ENCODE assay signal across 8 cellular contexts in genomic region chr12:85280138-85280983, GRCh38. TPM values are rescaled to one million over a fixed set of nuclear protein-coding genes. Genes with fewer than 3 reads are reported as not detected.
DNase-seq lines count a peak whose midpoint lies in the region; TF ChIP-seq lines count a peak whose summit lies in the region.

Gene ALX1 (plus strand): TSS chr12:85280220. CDS start chr12:85280262, 42 bp downstream.

- peaks cover 34% of the 10 kb centered on the region for H3K27me3 ChIP-seq in iPS DF 6.9 (ENCODE audit: control insufficient read depth, insufficient read depth, low read length)
- H3K27me3 ChIP-seq in smooth muscle cell (ENCODE audit: low read depth), result peaks cover 66% of the 10 kb centered on the region

- H3K9ac ChIP-seq in smooth muscle cell (ENCODE audit: low read depth), result peak within 1 kb of the TSS; percentile 37

- no peaks in the 10 kb centered on the region for H3K9me3 Mint-ChIP-seq in activated naive CD8-positive, alpha-beta T cell treated with anti-CD3 and anti-CD28 coated beads for 36 hours

- H3K4me1 Mint-ChIP-seq in activated naive CD8-positive, alpha-beta T cell treated with anti-CD3 and anti-CD28 coated beads for 36 hours, result peaks cover 5% of the 10 kb centered on the region

- H3K4me1 ChIP-seq in iPS DF 6.9 (ENCODE audit: control insufficient read depth, insufficient read depth, low read length) (peaks cover 5% of the 10 kb centered on the region), smooth muscle cell (ENCODE audit: low read depth) (peaks cover 7% of the 10 kb centered on the region)

- peak; percentile 49 for DNase-seq in activated CD8-positive, alpha-beta memory T cell treated with anti-CD3 and anti-CD28 coated beads, Interleukin-2, amount 50 U/mL, for 48 hours
- DNase-seq in activated CD8-positive, alpha-beta memory T cell treated with anti-CD3 and anti-CD28 coated beads, Interleukin-2, amount 50 U/mL, for 4 hours, result no peak
- DNase-seq in activated naive CD8-positive, alpha-beta T cell treated with anti-CD3 and anti-CD28 coated beads for 36 hours, result no peak
- no peak for DNase-seq in iPS DF 6.9 (ENCODE audit: low read depth, low spot score)
- peak; percentile 69 for DNase-seq in smooth muscle cell (lab: John Stamatoyannopoulos, UW; ENCODE audit: unreplicated experiment)
- DNase-seq in anterior cingulate cortex (lab: John Stamatoyannopoulos, UW), result no peak
- no peak for DNase-seq in GOT3 (lab: John Stamatoyannopoulos, UW)

- H3K27me3 Mint-ChIP-seq in activated naive CD8-positive, alpha-beta T cell treated with anti-CD3 and anti-CD28 coated beads for 36 hours, result peaks cover 72% of the 10 kb centered on the region

- no peak for TF ChIP-seq CTCF in smooth muscle cell (IDR thresholded peaks at IDR 0.05; ENCODE audit: borderline replicate concordance, insufficient read depth, poor library complexity, severe bottlenecking)

- H3F3A ChIP-seq in smooth muscle cell (ENCODE audit: low read depth), result no peaks in the 10 kb centered on the region

- H3K4me2 ChIP-seq in smooth muscle cell, result peak within 1 kb of the TSS; percentile 88

- H3K4me3 ChIP-seq in iPS DF 6.9 (ENCODE audit: low read length) (peak within 1 kb of the TSS; percentile 64), smooth muscle cell (peak within 1 kb of the TSS; percentile 58)

- H3K36me3 ChIP-seq in iPS DF 6.9 (ENCODE audit: control insufficient read depth, insufficient read depth, low read length) (no peaks in the 10 kb centered on the region), smooth muscle cell (ENCODE audit: low read depth) (no peaks in the 10 kb centered on the region)

- no peak within 1 kb of the TSS for H3K27ac Mint-ChIP-seq in activated naive CD8-positive, alpha-beta T cell treated with anti-CD3 and anti-CD28 coated beads for 36 hours

- TF ChIP-seq EP300 in Ishikawa (IDR thresholded peaks at IDR 0.05; ENCODE audit: borderline replicate concordance), result no peak

- peak within 1 kb of the TSS; percentile 43 for H3K4me3 Mint-ChIP-seq in activated naive CD8-positive, alpha-beta T cell treated with anti-CD3 and anti-CD28 coated beads for 36 hours

- WGBS in iPS DF 6.9 (ENCODE audit: insufficient coverage, insufficient read length), result no CpG with 5 or more reads among the region's 53 CpGs
- WGBS in smooth muscle cell (ENCODE audit: low lambda C conversion rate), result under 1% methylated on average over 49 of the region's 53 CpGs

- H3K27ac ChIP-seq in iPS DF 6.9 (ENCODE audit: low read length) (no peak within 1 kb of the TSS), smooth muscle cell (ENCODE audit: low read depth) (peak within 1 kb of the TSS; percentile 47)

- peak within 1 kb of the TSS; percentile 96 for H2AFZ ChIP-seq in smooth muscle cell (ENCODE audit: low read depth)

- no peaks in the 10 kb centered on the region for H3K36me3 Mint-ChIP-seq in activated naive CD8-positive, alpha-beta T cell treated with anti-CD3 and anti-CD28 coated beads for 36 hours

- no peak for TF ChIP-seq RAD21 in Ishikawa (IDR thresholded peaks at IDR 0.05; ENCODE audit: low read depth)

- H3K9me3 ChIP-seq in iPS DF 6.9 (ENCODE audit: control insufficient read depth, insufficient read depth, low read length) (no peaks in the 10 kb centered on the region), smooth muscle cell (replicated peaks; ENCODE audit: low read depth) (no peaks in the 10 kb centered on the region)

- H3K79me2 ChIP-seq in smooth muscle cell (ENCODE audit: low read depth), result peaks cover 5% of the 10 kb centered on the region

- no peaks in the 10 kb centered on the region for H4K20me1 ChIP-seq in smooth muscle cell (ENCODE audit: low read depth)

TF ChIP-seq in Ishikawa, 13 proteins besides CTCF, POLR2A, EP300 and RAD21:
- TF ChIP-seq CREB1 (IDR thresholded peaks at IDR 0.05; ENCODE audit: low read depth), result no peak
- 0 out of 2 replicates have a peak, but pooled peaks have one; percentile 22 for TF ChIP-seq ZBTB7A (IDR thresholded peaks at IDR 0.05; ENCODE audit: low read depth)
- no peak for TF ChIP-seq NFIC (IDR thresholded peaks at IDR 0.05)
- TF ChIP-seq USF1 (IDR thresholded peaks at IDR 0.05), result peak; percentile 72
- TF ChIP-seq MAX (IDR thresholded peaks at IDR 0.05), result peak; percentile 61

RNA-seq across cellular contexts. Expression of gene ALX1, which starts in this region (rescaled TPM):
- not detected for total RNA-seq in activated naive CD8-positive, alpha-beta T cell treated with anti-CD3 and anti-CD28 coated beads for 36 hours
- total RNA-seq in smooth muscle cell, result 1.5 and 3.1 TPM in 2 replicates
- 0.69 and 3.5 TPM in 2 replicates for polyA plus RNA-seq in smooth muscle cell

Comparison
In these comparisons a context has a peak if more than half of its experiments do, and no peak if none do; other contexts are left out.
1. DNase-seq: peak in activated CD8-positive, alpha-beta memory T cell treated with anti-CD3 and anti-CD28 coated beads, Interleukin-2, amount 50 U/mL, for 48 hours (single experiment) and smooth muscle cell (single experiment); none in activated CD8-positive, alpha-beta memory T cell treated with anti-CD3 and anti-CD28 coated beads, Interleukin-2, amount 50 U/mL, for 4 hours (single experiment), activated naive CD8-positive, alpha-beta T cell treated with anti-CD3 and anti-CD28 coated beads for 36 hours (single experiment), iPS DF 6.9 (single experiment), anterior cingulate cortex (0 of 58) and GOT3 (single experiment).